Comparison of ENCODE assay signal across 1 cellular context in the genomic region with DNA sequence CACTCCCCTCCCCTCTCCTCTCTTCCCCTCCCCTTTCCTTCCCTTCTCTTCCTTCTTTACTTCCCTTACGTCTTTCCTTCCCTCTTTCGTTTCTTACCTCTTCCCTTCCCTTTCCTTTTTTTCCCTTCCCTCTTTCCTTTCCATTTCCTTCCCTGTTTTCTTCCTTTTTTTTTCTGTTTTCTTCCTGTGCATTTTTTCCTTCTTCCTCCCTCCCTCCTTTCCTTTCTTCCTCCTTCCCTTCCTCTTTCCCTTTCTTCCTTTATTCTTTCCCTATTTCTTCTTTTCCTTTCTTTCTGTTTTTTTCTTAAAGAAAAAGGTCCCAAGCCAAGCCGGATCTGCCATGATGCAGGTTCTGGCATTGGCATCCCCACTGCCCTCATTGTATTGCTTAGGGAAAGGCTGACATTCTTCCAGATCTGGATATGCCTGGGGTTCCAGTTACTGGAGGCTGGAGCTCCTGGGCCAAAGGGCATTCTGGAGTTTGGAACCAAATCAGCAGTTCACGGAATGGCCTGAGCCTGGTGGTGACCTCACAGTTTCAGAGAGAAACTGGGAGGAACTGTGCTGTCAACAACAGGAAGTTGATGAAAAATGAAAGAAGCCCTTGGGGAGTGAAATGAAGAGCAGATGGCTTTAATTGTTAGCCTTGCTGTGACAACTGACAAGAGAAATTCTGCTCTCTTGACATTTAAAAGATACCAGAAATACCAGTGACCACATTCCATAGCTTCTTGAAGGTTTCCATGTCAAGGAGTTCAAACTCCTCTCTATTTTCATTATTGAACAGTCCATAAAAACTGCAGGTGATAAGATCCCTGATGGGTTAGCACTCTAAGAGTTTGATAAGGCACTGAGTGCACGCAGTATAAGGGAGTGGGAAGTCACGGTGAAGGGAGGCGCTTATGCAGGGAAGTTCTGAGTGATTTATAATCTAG.
TF ChIP-seq lines count a peak whose summit lies in the region.

No MANE protein-coding gene starts in this region.

TF ChIP-seq in IMR-90, 13 proteins besides CTCF, POLR2A, EP300 and RAD21 (continued from another document):
- TF ChIP-seq, protein P1, sequence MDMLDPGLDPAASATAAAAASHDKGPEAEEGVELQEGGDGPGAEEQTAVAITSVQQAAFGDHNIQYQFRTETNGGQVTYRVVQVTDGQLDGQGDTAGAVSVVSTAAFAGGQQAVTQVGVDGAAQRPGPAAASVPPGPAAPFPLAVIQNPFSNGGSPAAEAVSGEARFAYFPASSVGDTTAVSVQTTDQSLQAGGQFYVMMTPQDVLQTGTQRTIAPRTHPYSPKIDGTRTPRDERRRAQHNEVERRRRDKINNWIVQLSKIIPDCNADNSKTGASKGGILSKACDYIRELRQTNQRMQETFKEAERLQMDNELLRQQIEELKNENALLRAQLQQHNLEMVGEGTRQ (IDR thresholded peaks at IDR 0.05; ENCODE audit: low read depth, low read length) = no peak
- TF ChIP-seq RFX5 (IDR thresholded peaks at IDR 0.05; ENCODE audit: low read depth, low read length) (no peak), MAZ (IDR thresholded peaks at IDR 0.05; ENCODE audit: borderline replicate concordance, low read depth, low read length) (no peak), RCOR1 (IDR thresholded peaks at IDR 0.05; ENCODE audit: insufficient replicate concordance, low read length) (no peak), FOS (IDR thresholded peaks at IDR 0.05; ENCODE audit: low read depth, low read length) (no peak), BHLHE40 (IDR thresholded peaks at IDR 0.05; ENCODE audit: low read depth, low read length) (no peak), NFE2L2 (IDR thresholded peaks at IDR 0.05; ENCODE audit: low read depth, low read length) (no peak), CHD1 (IDR thresholded peaks at IDR 0.05; ENCODE audit: low read depth, low read length) (no peak), MAFK (IDR thresholded peaks at IDR 0.05; ENCODE audit: low read depth, low read length) (no peak), MXI1 (IDR thresholded peaks at IDR 0.05; ENCODE audit: borderline replicate concordance, low read depth, low read length) (no peak), CEBPB (IDR thresholded peaks at IDR 0.05; ENCODE audit: low read depth, low read length) (no peak)
- TF ChIP-seq, protein P2, sequence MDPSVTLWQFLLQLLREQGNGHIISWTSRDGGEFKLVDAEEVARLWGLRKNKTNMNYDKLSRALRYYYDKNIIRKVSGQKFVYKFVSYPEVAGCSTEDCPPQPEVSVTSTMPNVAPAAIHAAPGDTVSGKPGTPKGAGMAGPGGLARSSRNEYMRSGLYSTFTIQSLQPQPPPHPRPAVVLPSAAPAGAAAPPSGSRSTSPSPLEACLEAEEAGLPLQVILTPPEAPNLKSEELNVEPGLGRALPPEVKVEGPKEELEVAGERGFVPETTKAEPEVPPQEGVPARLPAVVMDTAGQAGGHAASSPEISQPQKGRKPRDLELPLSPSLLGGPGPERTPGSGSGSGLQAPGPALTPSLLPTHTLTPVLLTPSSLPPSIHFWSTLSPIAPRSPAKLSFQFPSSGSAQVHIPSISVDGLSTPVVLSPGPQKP (IDR thresholded peaks at IDR 0.05; ENCODE audit: borderline replicate concordance, low read depth, low read length) = no peak
TF ChIP-seq in IMR-90: peak in this region for 0.
